Comparison of ENCODE assay signal across 8 cellular contexts in the genomic region with DNA sequence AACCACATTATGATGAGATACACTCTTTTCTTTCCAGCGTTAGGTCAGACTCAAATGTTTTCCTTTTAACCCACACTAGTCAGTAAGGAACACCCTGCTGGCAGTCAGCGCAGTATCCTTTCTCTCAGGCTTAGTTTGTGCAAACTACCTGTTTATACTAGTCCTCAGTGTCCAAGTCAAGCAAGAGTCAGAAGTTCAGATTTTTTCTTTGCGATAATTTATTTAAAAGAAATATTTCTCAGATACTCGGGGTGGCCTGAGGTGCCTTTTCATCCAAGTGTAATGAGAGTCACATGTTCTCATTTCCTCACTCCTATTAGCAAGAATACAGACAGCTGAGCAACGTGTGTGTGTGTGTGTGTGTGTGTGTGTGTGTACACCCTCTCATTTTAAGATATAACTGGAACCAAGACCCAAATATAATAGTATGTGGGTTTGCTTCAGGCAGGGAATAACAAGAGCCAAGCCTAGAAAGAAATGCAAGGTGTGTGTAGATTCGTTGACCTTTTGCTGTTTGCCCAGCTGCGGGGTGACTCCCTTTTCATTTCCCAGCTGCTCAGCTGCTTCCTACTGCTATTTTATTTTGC.
A peak's percentile ranks its signal among the peaks of the same experiment; 100 is the strongest.
DNase-seq lines count a peak whose midpoint lies in the region; ATAC-seq, FAIRE-seq and TF ChIP-seq lines count a peak whose summit lies in the region.

No MANE protein-coding gene starts in this region.

- no peak overlapping the region for H2AFZ ChIP-seq in osteoblast (ENCODE audit: low read length)

- no peaks in the 10 kb centered on the region for H4K20me1 ChIP-seq in osteoblast (ENCODE audit: insufficient read depth, low read length)

- no peak for TF ChIP-seq CTCF in osteoblast (IDR thresholded peaks at IDR 0.05; ENCODE audit: extremely low read depth, low read depth, low read length)

- H3K36me3 ChIP-seq in osteoblast (ENCODE audit: insufficient read depth, low read length), result no peaks in the 10 kb centered on the region

- H3K79me2 ChIP-seq in osteoblast (ENCODE audit: insufficient read depth, low read length), result peaks cover 41% of the 10 kb centered on the region

- peak overlapping the region; percentile 65 for H3K4me2 ChIP-seq in osteoblast (ENCODE audit: insufficient read depth, low read length)

- ATAC-seq in HG03571 (IDR thresholded peaks at IDR 0.05; ENCODE audit: unreplicated experiment), result no peak

- no peaks in the 10 kb centered on the region for H3K27me3 ChIP-seq in osteoblast (ENCODE audit: insufficient read depth, low read length)

- DNase-seq in EH (ENCODE audit: low read depth), result peak; percentile 31
- peak; percentile 73 to 82 for DNase-seq in NCI-H526 (lab: John Stamatoyannopoulos, UW)
- DNase-seq in fibroblast of gingiva (ENCODE audit: low read depth), result peak; percentile 72
- peak; percentile 39 for DNase-seq in osteoblast (ENCODE audit: insufficient read length, low spot score, missing footprints)
- DNase-seq in urothelium cell line (ENCODE audit: low spot score), result no peak
- no peak for DNase-seq in iPS-NIHi7 (ENCODE audit: extremely low spot score)
- DNase-seq in activated gamma-delta T cell (lab: John Stamatoyannopoulos, UW), result no peak

- peak overlapping the region; percentile 7 for H3K4me3 ChIP-seq in osteoblast (ENCODE audit: insufficient read depth, low read length)

- H3K4me1 ChIP-seq in osteoblast (ENCODE audit: insufficient read depth, low read length), result peaks cover 26% of the 10 kb centered on the region

- H3K9me3 ChIP-seq in osteoblast (ENCODE audit: low read depth, low read length), result no peaks in the 10 kb centered on the region

- FAIRE-seq in urothelium cell line (lab: Jason Lieb, UNC), result no peak

- H3K27ac ChIP-seq in osteoblast (ENCODE audit: low read depth, low read length), result peak overlapping the region; percentile 35

Comparison
In these comparisons a context has a peak if more than half of its experiments do, and no peak if none do; other contexts are left out.
1. DNase-seq: peak in EH (single experiment), NCI-H526 (2 of 2), fibroblast of gingiva (single experiment) and osteoblast (single experiment); none in urothelium cell line (single experiment), iPS-NIHi7 (single experiment) and activated gamma-delta T cell (single experiment).